Comparison of ENCODE assay signal across 15 cellular contexts in the genomic region with DNA sequence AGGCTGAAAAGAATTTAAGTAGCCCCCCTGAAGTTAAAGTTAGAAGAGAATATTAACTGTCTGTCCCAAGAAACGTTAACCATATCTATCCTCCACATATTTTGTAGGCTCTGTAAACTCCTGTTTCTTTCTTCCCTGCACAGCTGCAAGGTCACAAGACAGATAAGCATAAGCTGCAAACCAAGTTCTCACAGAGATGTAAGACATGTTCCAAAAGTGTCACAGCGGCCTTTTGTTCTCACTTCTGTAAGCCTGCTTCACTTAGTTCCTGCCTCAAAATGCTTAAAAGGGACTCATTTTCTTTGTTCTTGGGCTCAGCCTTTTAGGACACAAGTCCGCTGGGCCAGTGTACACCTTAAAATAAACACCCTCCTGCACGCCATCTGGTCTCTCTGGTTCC. TPM values are rescaled to one million over a fixed set of nuclear protein-coding genes. Genes with fewer than 3 reads are reported as not detected.
DNase-seq lines count a peak whose midpoint lies in the region; ATAC-seq, FAIRE-seq and TF ChIP-seq lines count a peak whose summit lies in the region.
"Had no signal": no experiment of that assay in that cellular context is flagged by ENCODE, and none has a peak within 500 bp of the region (broad histone marks: within the 10 kb centered on the region; RNA-seq: fewer than 3 reads in every experiment).

No MANE protein-coding gene starts in this region.

- H3K4me2 ChIP-seq in HepG2 (ENCODE audit: low read depth, low read length): no peak overlapping the region; the same call in 1 of the 2 replicates
- no peak overlapping the region for H3K4me2 ChIP-seq in neuronal stem cell (ENCODE audit: insufficient read depth, low read length, poor library complexity, severe bottlenecking)

- no peak overlapping the region for H3K4me3 ChIP-seq in right lobe of liver
- H3K4me3 ChIP-seq in HepG2 (replicated peaks in 1 of 3; ENCODE audit: insufficient read depth in 1 of 3, low read depth in 2 of 3, low read length in 3 of 3): no peak overlapping the region
- H3K4me3 ChIP-seq in neuronal stem cell (ENCODE audit: low read length in 2 of 2): peak overlapping the region in 1 of 2 donors; percentile 44
- H3K4me3 ChIP-seq in upper lobe of right lung: peak overlapping the region; percentile 60
- H3K4me3 ChIP-seq: ovary, SJCRH30 had no signal

- BruUV-seq in HepG2 (replicated peaks; lab: Mats Ljungman, UMichigan): no TSS peak

- H2BK120ac ChIP-seq in neuronal stem cell (ENCODE audit: low read depth, low read length): no peak overlapping the region

- CTCF ChIA-PET in HepG2 (lab: Yijun Ruan, JAX; ENCODE audit: low intra/inter-chr PET ratio, low total read pairs): no interaction called here

- TF ChIP-seq CTCF in right lobe of liver (IDR thresholded peaks at IDR 0.05) (no peak), HepG2 (CRISPR knock-in tag; IDR thresholded peaks at IDR 0.05) (no peak), upper lobe of right lung (IDR thresholded peaks at IDR 0.05) (no peak)

- 24% methylated on average over 4 of the region's 4 CpGs for WGBS in right lobe of liver (ENCODE audit: insufficient coverage, low coverage, low lambda C conversion rate, missing lambda C conversion rate)
- WGBS in HepG2 (ENCODE audit: low lambda C conversion rate): 3% methylated on average over 4 of the region's 4 CpGs
- no CpG with 5 or more reads among the region's 4 CpGs for WGBS in neuronal stem cell (ENCODE audit: extremely low coverage in 2 of 2, insufficient read length in 2 of 2, insufficient replicate concordance in 1 of 2), 2 donors

- TF ChIP-seq POLR2A in right lobe of liver (IDR thresholded peaks at IDR 0.05): no peak
- no peak for TF ChIP-seq POLR2A in HepG2 (IDR thresholded peaks at IDR 0.05; ENCODE audit: insufficient read depth in 1 of 2, low read depth in 2 of 2, low read length in 2 of 2)

- H3K23ac ChIP-seq in neuronal stem cell (ENCODE audit: low read depth, low read length, poor library complexity): no peak overlapping the region

- H3K27me3 ChIP-seq in right lobe of liver (no peaks in the 10 kb centered on the region), HepG2 (ENCODE audit: control insufficient read depth in 1 of 2, insufficient read depth in 2 of 2, low read length in 2 of 2) (peaks cover 2 to 9% of the 10 kb centered on the region in 2 experiments; a peak in 3 of 5 replicates), neuronal stem cell (ENCODE audit: control insufficient read depth in 3 of 3, insufficient read depth in 3 of 3, low read depth in 1 of 3, low read length in 3 of 3) (no peaks in the 10 kb centered on the region), upper lobe of right lung (no peaks in the 10 kb centered on the region)
- H3K27me3 ChIP-seq: ovary had no signal

- H3K4me1 ChIP-seq in right lobe of liver (peaks cover 0 to 7% (median 0%) of the 10 kb centered on the region in 4 donors), HepG2 (ENCODE audit: insufficient read depth, low read length) (peaks cover 25% of the 10 kb centered on the region), neuronal stem cell (ENCODE audit: control insufficient read depth in 2 of 2, insufficient read depth in 1 of 2, low read depth in 1 of 2, low read length in 2 of 2) (peaks cover 10 to 17% of the 10 kb centered on the region in 2 donors), upper lobe of right lung (peaks cover 32% of the 10 kb centered on the region)
- H3K4me1 ChIP-seq: SJCRH30 had no signal

- H3K9ac ChIP-seq in HepG2 (ENCODE audit: insufficient read depth, low read depth, low read length) (no peak overlapping the region), neuronal stem cell (ENCODE audit: low read depth, low read length, poor library complexity) (no peak overlapping the region)

- no peak overlapping the region for H3K18ac ChIP-seq in neuronal stem cell (ENCODE audit: low read length)

- no peaks in the 10 kb centered on the region for H4K20me1 ChIP-seq in HepG2 (ENCODE audit: insufficient read depth, low read length)

- DNase-seq in right lobe of liver (no peak), HepG2 (ENCODE audit: low spot score) (no peak), globus pallidus (ENCODE audit: low spot score) (peak; percentile 83), neuronal stem cell (ENCODE audit: low spot score) (no peak), upper lobe of right lung (no peak), NCI-H526 (lab: John Stamatoyannopoulos, UW) (no peak)
- DNase-seq: effector memory CD4-positive, alpha-beta T cell; GOT3; NCI-H345; ovary; SJCRH30 had no signal

- H3K36me3 ChIP-seq in right lobe of liver: no peaks in the 10 kb centered on the region
- H3K36me3 ChIP-seq in HepG2 (replicated peaks in 1 of 2; ENCODE audit: control insufficient read depth in 1 of 2, insufficient read depth in 2 of 2, low read length in 2 of 2): no peaks in the 10 kb centered on the region
- H3K36me3 ChIP-seq in neuronal stem cell (replicated peaks in 1 of 2; ENCODE audit: control insufficient read depth in 2 of 2, insufficient read depth in 2 of 2, low read length in 2 of 2): no peaks in the 10 kb centered on the region
- H3K36me3 ChIP-seq in upper lobe of right lung: no peaks in the 10 kb centered on the region
- H3K36me3 ChIP-seq: ovary, SJCRH30 had no signal

- H2BK15ac ChIP-seq in neuronal stem cell (ENCODE audit: low read length): no peak overlapping the region

- no peak overlapping the region for H3K14ac ChIP-seq in neuronal stem cell (ENCODE audit: low read length)

- H4K91ac ChIP-seq in neuronal stem cell (ENCODE audit: low read depth, low read length, poor library complexity): no peak overlapping the region

- H2BK12ac ChIP-seq in neuronal stem cell (ENCODE audit: low read length): no peak overlapping the region

- H3K27ac ChIP-seq in right lobe of liver (peak overlapping the region; percentile 4 to 44 (median 21)), HepG2 (ENCODE audit: extremely low read length, insufficient read depth, low read length) (no peak overlapping the region), neuronal stem cell (replicated peaks; ENCODE audit: low read length) (peak overlapping the region; percentile 50), upper lobe of right lung (peak overlapping the region; percentile 83)
- H3K27ac ChIP-seq: SJCRH30 had no signal

- in situ Hi-C loops in HepG2 (cut with HindIII; ENCODE audit: extremely low pct_ligation_motif_present, low pct_unique_long_range_greater_than_20kb): no loop called here

- H4K8ac ChIP-seq in neuronal stem cell (ENCODE audit: low read depth, low read length): no peak overlapping the region

- POLR2A ChIA-PET in HepG2 (lab: Yijun Ruan, JAX): no interaction called here

- no peak overlapping the region for H2AK5ac ChIP-seq in neuronal stem cell (ENCODE audit: low read depth, low read length)

- H2BK5ac ChIP-seq in neuronal stem cell (ENCODE audit: low read length): no peak overlapping the region

- no peak for TF ChIP-seq RAD21 in HepG2 (CRISPR knock-in tag; IDR thresholded peaks at IDR 0.05)

- no peaks in the 10 kb centered on the region for H3K79me1 ChIP-seq in neuronal stem cell (ENCODE audit: low read depth, low read length)

- TF ChIP-seq EP300 in HepG2 (IDR thresholded peaks at IDR 0.05; ENCODE audit: low read depth in 2 of 2, low read length in 2 of 2) (no peak), HepG2 (CRISPR knock-in tag; IDR thresholded peaks at IDR 0.05; ENCODE audit: borderline replicate concordance) (no peak)

- no peak overlapping the region for H2AFZ ChIP-seq in HepG2 (ENCODE audit: low read length)
- peak overlapping the region; percentile 93 for H2AFZ ChIP-seq in neuronal stem cell (ENCODE audit: low read length)

- intact Hi-C loops in right lobe of liver (cut with DNase I) (no loop called here), HepG2 (cut with micrococcal nuclease; ENCODE audit: unreplicated experiment) (no loop called here), upper lobe of right lung (cut with DNase I) (no loop called here)

- no peak overlapping the region for H3K4ac ChIP-seq in neuronal stem cell (ENCODE audit: low read length)

- no peaks in the 10 kb centered on the region for H3K9me3 ChIP-seq in right lobe of liver
- H3K9me3 ChIP-seq in HepG2 (ENCODE audit: low read length): no peaks in the 10 kb centered on the region
- H3K9me3 ChIP-seq in neuronal stem cell (replicated peaks in 1 of 2; ENCODE audit: control insufficient read depth in 2 of 2, insufficient read depth in 1 of 2, low read depth in 1 of 2, low read length in 2 of 2): no peaks in the 10 kb centered on the region
- H3K9me3 ChIP-seq in upper lobe of right lung: no peaks in the 10 kb centered on the region
- H3K9me3 ChIP-seq: ovary, SJCRH30 had no signal

- no peaks in the 10 kb centered on the region for H3K79me2 ChIP-seq in HepG2 (ENCODE audit: insufficient read depth, low read length)

- no peak for FAIRE-seq in HepG2 (lab: Jason Lieb, UNC)
- FAIRE-seq: G401.6 had no signal

- ATAC-seq in right lobe of liver: peak in 2 of 4 donors; percentile 9 to 14
- ATAC-seq in HepG2: no peak
- ATAC-seq in upper lobe of right lung: no peak
- no peak for ATAC-seq in GM19324 (IDR thresholded peaks at IDR 0.05; ENCODE audit: low FRiP score, unreplicated experiment)
- ATAC-seq in GM18861 (IDR thresholded peaks at IDR 0.05; ENCODE audit: unreplicated experiment): no peak
- ATAC-seq: activated naive CD4-positive, alpha-beta T cell treated with anti-CD3 and anti-CD28 coated beads, Interleukin-2, amount 50 U/mL, for 72 hours had no signal

RNA-seq across cellular contexts. Expression of a gene that starts 3.2 kb away (rescaled TPM):
- total RNA-seq in right lobe of liver: 100 to 1,000 TPM in 1 of 6 experiments, 10 to 100 TPM in 5; 20.1 to 106 (median 34.1) TPM
- total RNA-seq in HepG2 (2016; rRNA removed; fragmentation: Illumina TruSeq; extraction: Trizol): not detected in 2 replicates
- total RNA-seq in HepG2 (2016; cell fraction: cytosol; rRNA removed; fragmentation: Illumina TruSeq; extraction: Trizol; ENCODE audit: low read depth): not detected in 2 replicates
- not detected in 2 replicates for total RNA-seq in HepG2 (2016; cell fraction: insoluble cytoplasmic fraction; rRNA removed; fragmentation: Illumina TruSeq; extraction: Trizol)
- not detected in 2 replicates for total RNA-seq in HepG2 (2016; cell fraction: membrane; rRNA removed; fragmentation: Illumina TruSeq; extraction: Trizol)
- not detected in 2 replicates for total RNA-seq in HepG2 (2016; cell fraction: nucleus; rRNA removed; fragmentation: Illumina TruSeq; extraction: Trizol)
- polyA plus RNA-seq in HepG2 (2011; rRNA removed): not detected in 2 replicates
- not detected in 2 replicates for polyA plus RNA-seq in HepG2 (2011; cell fraction: cytosol; rRNA removed)
- not detected in 2 replicates for polyA plus RNA-seq in HepG2 (2011; cell fraction: nucleus; rRNA removed)
- polyA plus RNA-seq in HepG2 (2012): not detected in 2 replicates
- polyA plus RNA-seq in HepG2 (2016; cell fraction: cytosol; fragmentation: Illumina TruSeq; extraction: Trizol; ENCODE audit: low read depth): not detected in 2 replicates
- not detected in 2 replicates for polyA plus RNA-seq in HepG2 (2016; cell fraction: insoluble cytoplasmic fraction; fragmentation: Illumina TruSeq; extraction: Trizol; ENCODE audit: low read depth)
- polyA plus RNA-seq in HepG2 (2016; cell fraction: membrane; fragmentation: Illumina TruSeq; extraction: Trizol; ENCODE audit: low read depth): not detected in 2 replicates
- not detected in 2 replicates for polyA plus RNA-seq in HepG2 (2016; cell fraction: nucleus; fragmentation: Illumina TruSeq; extraction: Trizol; ENCODE audit: insufficient read depth, low read depth)
- not detected in 2 replicates for polyA minus RNA-seq in HepG2 (2011; rRNA and poly(A)+ RNA removed; ENCODE audit: low replicate concordance)
- not detected in 2 replicates for polyA minus RNA-seq in HepG2 (2011; cell fraction: cytosol; rRNA and poly(A)+ RNA removed)
- not detected in 2 replicates for polyA minus RNA-seq in HepG2 (2011; cell fraction: nucleus; rRNA and poly(A)+ RNA removed)
- 0.78 TPM for polyA plus RNA-seq in neuronal stem cell (2013, experiment 1 of 2)
- 1.0 TPM for polyA plus RNA-seq in neuronal stem cell (2013, experiment 2 of 2)
- 888 TPM for total RNA-seq in upper lobe of right lung
- total RNA-seq: activated naive CD4-positive, alpha-beta T cell treated with anti-CD3 and anti-CD28 coated beads, Interleukin-2, amount 50 U/mL, for 72 hours; SJCRH30 had no signal

RNA-seq across cellular contexts. Expression of a gene that starts 18.4 kb away (rescaled TPM):
- 1 to 10 TPM; 2.3 to 7.9 (median 4.0) TPM for total RNA-seq in right lobe of liver
- total RNA-seq in HepG2 (2016; rRNA removed; fragmentation: Illumina TruSeq; extraction: Trizol): not detected in 2 replicates
- total RNA-seq in HepG2 (2016; cell fraction: cytosol; rRNA removed; fragmentation: Illumina TruSeq; extraction: Trizol; ENCODE audit: low read depth): not detected in 2 replicates
- total RNA-seq in HepG2 (2016; cell fraction: insoluble cytoplasmic fraction; rRNA removed; fragmentation: Illumina TruSeq; extraction: Trizol): not detected in 2 replicates
- total RNA-seq in HepG2 (2016; cell fraction: membrane; rRNA removed; fragmentation: Illumina TruSeq; extraction: Trizol): not detected in 2 replicates
- total RNA-seq in HepG2 (2016; cell fraction: nucleus; rRNA removed; fragmentation: Illumina TruSeq; extraction: Trizol): not detected in 2 replicates
- polyA plus RNA-seq in HepG2 (2011; rRNA removed): not detected in 2 replicates
- not detected in 2 replicates for polyA plus RNA-seq in HepG2 (2011; cell fraction: cytosol; rRNA removed)
- not detected in 2 replicates for polyA plus RNA-seq in HepG2 (2011; cell fraction: nucleus; rRNA removed)
- polyA plus RNA-seq in HepG2 (2012): not detected in 2 replicates
- polyA plus RNA-seq in HepG2 (2016; cell fraction: cytosol; fragmentation: Illumina TruSeq; extraction: Trizol; ENCODE audit: low read depth): not detected in 2 replicates
- polyA plus RNA-seq in HepG2 (2016; cell fraction: insoluble cytoplasmic fraction; fragmentation: Illumina TruSeq; extraction: Trizol; ENCODE audit: low read depth): not detected in 2 replicates
- polyA plus RNA-seq in HepG2 (2016; cell fraction: membrane; fragmentation: Illumina TruSeq; extraction: Trizol; ENCODE audit: low read depth): not detected in 2 replicates
- polyA plus RNA-seq in HepG2 (2016; cell fraction: nucleus; fragmentation: Illumina TruSeq; extraction: Trizol; ENCODE audit: insufficient read depth, low read depth): not detected in 2 replicates
- not detected in 2 replicates for polyA minus RNA-seq in HepG2 (2011; rRNA and poly(A)+ RNA removed; ENCODE audit: low replicate concordance)
- not detected in 2 replicates for polyA minus RNA-seq in HepG2 (2011; cell fraction: cytosol; rRNA and poly(A)+ RNA removed)
- polyA minus RNA-seq in HepG2 (2011; cell fraction: nucleus; rRNA and poly(A)+ RNA removed): not detected in 2 replicates
- polyA plus RNA-seq in neuronal stem cell (2013, experiment 1 of 2): not detected
- not detected for polyA plus RNA-seq in neuronal stem cell (2013, experiment 2 of 2)
- total RNA-seq in upper lobe of right lung: 20.3 TPM
- total RNA-seq: SJCRH30 had no signal

RNA-seq across cellular contexts. Expression of a gene that starts 31.2 kb away (rescaled TPM):
- total RNA-seq in right lobe of liver (not detected), HepG2 (2016; rRNA removed; fragmentation: Illumina TruSeq; extraction: Trizol) (not detected in 2 replicates), upper lobe of right lung (not detected)
- total RNA-seq in HepG2 (2016; cell fraction: cytosol; rRNA removed; fragmentation: Illumina TruSeq; extraction: Trizol; ENCODE audit: low read depth): not detected in 2 replicates
- not detected in 2 replicates for total RNA-seq in HepG2 (2016; cell fraction: insoluble cytoplasmic fraction; rRNA removed; fragmentation: Illumina TruSeq; extraction: Trizol)
- total RNA-seq in HepG2 (2016; cell fraction: membrane; rRNA removed; fragmentation: Illumina TruSeq; extraction: Trizol): not detected in 2 replicates
- total RNA-seq in HepG2 (2016; cell fraction: nucleus; rRNA removed; fragmentation: Illumina TruSeq; extraction: Trizol): not detected in 2 replicates
- polyA plus RNA-seq in HepG2 (2011; rRNA removed): not detected in 2 replicates
- polyA plus RNA-seq in HepG2 (2011; cell fraction: cytosol; rRNA removed): not detected in 2 replicates
- not detected in 2 replicates for polyA plus RNA-seq in HepG2 (2011; cell fraction: nucleus; rRNA removed)
- polyA plus RNA-seq in HepG2 (2012): not detected in 2 replicates
- not detected in 2 replicates for polyA plus RNA-seq in HepG2 (2016; cell fraction: cytosol; fragmentation: Illumina TruSeq; extraction: Trizol; ENCODE audit: low read depth)
- polyA plus RNA-seq in HepG2 (2016; cell fraction: insoluble cytoplasmic fraction; fragmentation: Illumina TruSeq; extraction: Trizol; ENCODE audit: low read depth): not detected in 2 replicates
- polyA plus RNA-seq in HepG2 (2016; cell fraction: membrane; fragmentation: Illumina TruSeq; extraction: Trizol; ENCODE audit: low read depth): not detected in 2 replicates
- polyA plus RNA-seq in HepG2 (2016; cell fraction: nucleus; fragmentation: Illumina TruSeq; extraction: Trizol; ENCODE audit: insufficient read depth, low read depth): not detected in 2 replicates
- polyA minus RNA-seq in HepG2 (2011; rRNA and poly(A)+ RNA removed; ENCODE audit: low replicate concordance): not detected in 2 replicates
- not detected in 2 replicates for polyA minus RNA-seq in HepG2 (2011; cell fraction: cytosol; rRNA and poly(A)+ RNA removed)
- polyA minus RNA-seq in HepG2 (2011; cell fraction: nucleus; rRNA and poly(A)+ RNA removed): not detected in 2 replicates
- not detected for polyA plus RNA-seq in neuronal stem cell (2013, experiment 1 of 2)
- not detected for polyA plus RNA-seq in neuronal stem cell (2013, experiment 2 of 2)
- total RNA-seq: activated naive CD4-positive, alpha-beta T cell treated with anti-CD3 and anti-CD28 coated beads, Interleukin-2, amount 50 U/mL, for 72 hours; ovary; SJCRH30 had no signal
- polyA plus RNA-seq: ovary had no signal

RNA-seq across cellular contexts. Expression of a gene that starts 53.8 kb away (rescaled TPM):
- total RNA-seq in right lobe of liver: not detected
- total RNA-seq in HepG2 (2016; rRNA removed; fragmentation: Illumina TruSeq; extraction: Trizol): not detected in 2 replicates
- not detected in 2 replicates for total RNA-seq in HepG2 (2016; cell fraction: cytosol; rRNA removed; fragmentation: Illumina TruSeq; extraction: Trizol; ENCODE audit: low read depth)
- not detected in 2 replicates for total RNA-seq in HepG2 (2016; cell fraction: insoluble cytoplasmic fraction; rRNA removed; fragmentation: Illumina TruSeq; extraction: Trizol)
- not detected in 2 replicates for total RNA-seq in HepG2 (2016; cell fraction: membrane; rRNA removed; fragmentation: Illumina TruSeq; extraction: Trizol)
- total RNA-seq in HepG2 (2016; cell fraction: nucleus; rRNA removed; fragmentation: Illumina TruSeq; extraction: Trizol): not detected in 2 replicates
- polyA plus RNA-seq in HepG2 (2011; rRNA removed): not detected in 2 replicates
- polyA plus RNA-seq in HepG2 (2011; cell fraction: cytosol; rRNA removed): not detected in 2 replicates
- not detected in 2 replicates for polyA plus RNA-seq in HepG2 (2011; cell fraction: nucleus; rRNA removed)
- polyA plus RNA-seq in HepG2 (2012): not detected in 2 replicates
- not detected in 2 replicates for polyA plus RNA-seq in HepG2 (2016; cell fraction: cytosol; fragmentation: Illumina TruSeq; extraction: Trizol; ENCODE audit: low read depth)
- not detected in 2 replicates for polyA plus RNA-seq in HepG2 (2016; cell fraction: insoluble cytoplasmic fraction; fragmentation: Illumina TruSeq; extraction: Trizol; ENCODE audit: low read depth)
- polyA plus RNA-seq in HepG2 (2016; cell fraction: membrane; fragmentation: Illumina TruSeq; extraction: Trizol; ENCODE audit: low read depth): not detected in 2 replicates
- not detected in 2 replicates for polyA plus RNA-seq in HepG2 (2016; cell fraction: nucleus; fragmentation: Illumina TruSeq; extraction: Trizol; ENCODE audit: insufficient read depth, low read depth)
- polyA minus RNA-seq in HepG2 (2011; rRNA and poly(A)+ RNA removed; ENCODE audit: low replicate concordance): not detected in 2 replicates
- polyA minus RNA-seq in HepG2 (2011; cell fraction: cytosol; rRNA and poly(A)+ RNA removed): not detected in 2 replicates
- polyA minus RNA-seq in HepG2 (2011; cell fraction: nucleus; rRNA and poly(A)+ RNA removed): not detected in 2 replicates
- not detected for polyA plus RNA-seq in neuronal stem cell (2013, experiment 1 of 2)
- not detected for polyA plus RNA-seq in neuronal stem cell (2013, experiment 2 of 2)
- not detected for total RNA-seq in upper lobe of right lung
- total RNA-seq: activated naive CD4-positive, alpha-beta T cell treated with anti-CD3 and anti-CD28 coated beads, Interleukin-2, amount 50 U/mL, for 72 hours; ovary; SJCRH30 had no signal
- polyA plus RNA-seq: ovary had no signal

Comparison
In these comparisons a context has a peak if more than half of its experiments do, and no peak if none do; other contexts are left out.
1. RNA of a gene that starts 3.2 kb away (total RNA-seq): 888 TPM in upper lobe of right lung (single experiment) and 20.1 to 106 TPM in right lobe of liver; not detected in HepG2; every median in the first group is over 10 times any median in the second.